In genomic region chr13:83773961-83774360, GRCh38 we compare ENCODE assay signal across 15 cellular contexts.
A peak's percentile ranks its signal among the peaks of the same experiment; 100 is the strongest.
DNase-seq lines count a peak whose midpoint lies in the region; ATAC-seq and TF ChIP-seq lines count a peak whose summit lies in the region.
"Had no signal": no experiment of that assay in that cellular context is flagged by ENCODE, and none has a peak within 500 bp of the region (broad histone marks: within the 10 kb centered on the region; RNA-seq: fewer than 3 reads in every experiment).

No MANE protein-coding gene starts in this region.

- ATAC-seq in HG03469 (IDR thresholded peaks at IDR 0.05; ENCODE audit: unreplicated experiment) = no peak
- ATAC-seq: HCT116 had no signal

- no peaks in the 10 kb centered on the region for H3K27me3 ChIP-seq in dorsolateral prefrontal cortex
- H3K27me3 ChIP-seq: BE2C had no signal

- peak; percentile 33 for DNase-seq in EH (ENCODE audit: low read depth)
- DNase-seq in LHCN-M2 (ENCODE audit: low read depth) = peak; percentile 26
- DNase-seq in dorsolateral prefrontal cortex = no peak
- peak; percentile 43 for DNase-seq in iris pigment epithelial cell (ENCODE audit: low read depth)
- no peak for DNase-seq in stimulated activated CD4-positive, alpha-beta T cell treated with anti-CD3 and anti-CD28 coated beads, Interleukin-2, amount 100 ng/mL, for 24 hours
- no peak for DNase-seq in activated CD4-positive, alpha-beta T cell treated with anti-CD3 and anti-CD28 coated beads, Interleukin-2, amount 50 U/mL, for 1 hour
- DNase-seq in EL = no peak
- DNase-seq: BE2C; CD4-positive, alpha-beta memory T cell; DMS79; GDM1 had no signal

- peak overlapping the region in 42 of 59 donors; percentile 0 to 78 (median 40) for H3K27ac ChIP-seq in dorsolateral prefrontal cortex
- H3K27ac ChIP-seq: C4-2B, HL-60 had no signal

- peak overlapping the region in 4 of 59 donors; percentile 3 to 6 (median 6) for H3K4me3 ChIP-seq in dorsolateral prefrontal cortex

- no peak for TF ChIP-seq CTCF in dorsolateral prefrontal cortex (IDR thresholded peaks at IDR 0.05 in 54 of 56, conservative IDR thresholded peaks at IDR 0.05 in 2 of 56; ENCODE audit: low read depth in 1 of 56, partially characterized antibody in 56 of 56)

- intact Hi-C loops in dorsolateral prefrontal cortex (cut with DNase I) = loop anchor here (5.0 to 10.0 kb wide), 3 partner anchors 38 to 111 kb away; partner anchors contain the start of gene SLITRK1 (in 2 of the 2)

Comparison
In these comparisons a context has a peak if more than half of its experiments do, and no peak if none do; other contexts are left out.
1. DNase-seq: peak in EH (single experiment), LHCN-M2 (single experiment) and iris pigment epithelial cell (single experiment); none in dorsolateral prefrontal cortex (0 of 10), stimulated activated CD4-positive, alpha-beta T cell treated with anti-CD3 and anti-CD28 coated beads, Interleukin-2, amount 100 ng/mL, for 24 hours (0 of 2), activated CD4-positive, alpha-beta T cell treated with anti-CD3 and anti-CD28 coated beads, Interleukin-2, amount 50 U/mL, for 1 hour (single experiment) and EL (single experiment).